ENCODE assay signal across 8 cellular contexts in genomic region chr12:27142102-27142721, GRCh38. TPM values are rescaled to one million over a fixed set of nuclear protein-coding genes. Genes with fewer than 3 reads are reported as not detected.
DNase-seq lines count a peak whose midpoint lies in the region; ATAC-seq, FAIRE-seq and TF ChIP-seq lines count a peak whose summit lies in the region.

No MANE protein-coding gene starts in this region.

- no peaks in the 10 kb centered on the region for H3K9me3 ChIP-seq in SU-DHL-6 (ENCODE audit: insufficient read depth, low read length)

- no peaks in the 10 kb centered on the region for H3K9me2 ChIP-seq in SU-DHL-6 (replicated peaks; ENCODE audit: insufficient read depth, low read length)

- H3K27me3 ChIP-seq in SU-DHL-6 (ENCODE audit: low read length) (no peaks in the 10 kb centered on the region), bronchial epithelial cell (ENCODE audit: control insufficient read depth, insufficient read depth, low read length) (no peaks in the 10 kb centered on the region)

- no peak overlapping the region for H3K9ac ChIP-seq in SU-DHL-6 (ENCODE audit: low read length)

- DNase-seq in activated naive CD4-positive, alpha-beta T cell treated with Interleukin-2 at 50 U/mL for 16 hours = peak; percentile 18
- DNase-seq in activated naive CD4-positive, alpha-beta T cell (lab: John Stamatoyannopoulos, UW) = no peak
- peak; percentile 46 for DNase-seq in NCI-H1105 (lab: John Stamatoyannopoulos, UW)
- peak; percentile 78 for DNase-seq in bronchial epithelial cell (ENCODE audit: low read depth)
- DNase-seq in islet precursor cell = peak; percentile 90
- peak; percentile 39 to 44 for DNase-seq in stimulated activated CD4-positive, alpha-beta T cell treated with anti-CD3 and anti-CD28 coated beads, Interleukin-2, amount 100 ng/mL, for 24 hours

- ATAC-seq in GM18519 (IDR thresholded peaks at IDR 0.05; ENCODE audit: low FRiP score, unreplicated experiment) = no peak

- no peaks in the 10 kb centered on the region for H3F3A ChIP-seq in SU-DHL-6 (ENCODE audit: insufficient read depth)

- no peaks in the 10 kb centered on the region for H3K36me3 ChIP-seq in SU-DHL-6 (ENCODE audit: low read length)
- no peaks in the 10 kb centered on the region for H3K36me3 ChIP-seq in bronchial epithelial cell (ENCODE audit: control insufficient read depth, insufficient read depth, low read length)

- H3K4me2 ChIP-seq in SU-DHL-6 (ENCODE audit: low read depth, low read length, poor library complexity, severe bottlenecking) = no peak overlapping the region

- no peak overlapping the region for H2AFZ ChIP-seq in SU-DHL-6 (ENCODE audit: low read depth, low read length, severe bottlenecking)

- TF ChIP-seq CTCF in SU-DHL-6 (IDR thresholded peaks at IDR 0.05; ENCODE audit: insufficient read depth, low read length, poor library complexity, severe bottlenecking) (peak; percentile 80), bronchial epithelial cell (IDR thresholded peaks at IDR 0.05; ENCODE audit: insufficient read depth, low read length, severe bottlenecking) (peak; percentile 76)

- H4K20me1 ChIP-seq in SU-DHL-6 (ENCODE audit: low read depth, low read length) = no peaks in the 10 kb centered on the region

- no peak overlapping the region for H3K4me3 ChIP-seq in SU-DHL-6 (ENCODE audit: insufficient read depth, low read length, poor library complexity, severe bottlenecking)
- H3K4me3 ChIP-seq in bronchial epithelial cell (ENCODE audit: low read depth, low read length) = no peak overlapping the region

- H3K79me2 ChIP-seq in SU-DHL-6 (ENCODE audit: insufficient read depth, low read length) = no peaks in the 10 kb centered on the region

- FAIRE-seq in bronchial epithelial cell (lab: Jason Lieb, UNC) = no peak

- H3K27ac ChIP-seq in SU-DHL-6 (ENCODE audit: low read depth, low read length) = no peak overlapping the region

RNA-seq across cellular contexts. Expression of gene C12orf71, which starts 59.8 kb away (rescaled TPM):
- total RNA-seq in bronchial epithelial cell = not detected in 2 replicates

Comparison
In these comparisons a context has a peak if more than half of its experiments do, and no peak if none do; other contexts are left out.
1. DNase-seq: peak in activated naive CD4-positive, alpha-beta T cell treated with Interleukin-2 at 50 U/mL for 16 hours (single experiment), NCI-H1105 (single experiment), bronchial epithelial cell (single experiment), islet precursor cell (single experiment) and stimulated activated CD4-positive, alpha-beta T cell treated with anti-CD3 and anti-CD28 coated beads, Interleukin-2, amount 100 ng/mL, for 24 hours (2 of 2); none in activated naive CD4-positive, alpha-beta T cell (0 of 4).